Comparison of ENCODE assay signal across 8 cellular contexts in the genomic region with DNA sequence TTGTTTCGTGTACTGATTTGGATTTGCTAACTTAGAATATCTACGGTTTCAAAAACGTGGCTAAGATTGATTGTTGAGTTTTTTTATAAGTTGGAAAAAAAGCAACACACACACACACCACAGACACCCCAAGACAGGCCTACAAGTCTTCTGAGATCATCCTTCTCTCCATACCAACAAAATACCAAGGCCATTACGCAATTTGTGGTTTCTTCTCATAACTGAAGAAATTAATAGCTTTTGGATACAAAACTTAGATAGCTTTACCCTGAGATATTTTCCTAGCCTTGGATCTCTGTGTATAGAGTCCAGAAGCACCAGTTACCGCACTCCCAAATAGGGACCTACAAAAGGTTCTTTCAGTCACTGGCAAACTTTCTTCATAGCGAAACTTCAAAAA.
A peak's percentile ranks its signal among the peaks of the same experiment; 100 is the strongest.
DNase-seq lines count a peak whose midpoint lies in the region; ATAC-seq and TF ChIP-seq lines count a peak whose summit lies in the region.

No MANE protein-coding gene starts in this region.

- H3K9me3 Mint-ChIP-seq in activated T-cell treated with anti-CD3 and anti-CD28 coated beads, Interleukin-2, amount 50 U/mL, for 24 hours, result no peaks in the 10 kb centered on the region
- H3K9me3 Mint-ChIP-seq in immature natural killer cell, result no peaks in the 10 kb centered on the region

- peaks cover 24% of the 10 kb centered on the region for H3K36me3 Mint-ChIP-seq in activated T-cell treated with anti-CD3 and anti-CD28 coated beads, Interleukin-2, amount 50 U/mL, for 24 hours (ENCODE audit: low read depth)
- H3K36me3 Mint-ChIP-seq in immature natural killer cell, result no peaks in the 10 kb centered on the region

- peak overlapping the region; percentile 76 for H3K27ac Mint-ChIP-seq in activated T-cell treated with anti-CD3 and anti-CD28 coated beads, Interleukin-2, amount 50 U/mL, for 24 hours
- peak overlapping the region; percentile 4 to 69 (median 32) for H3K27ac Mint-ChIP-seq in immature natural killer cell

- H3K4me1 ChIP-seq in upper lobe of right lung, result peaks cover 48% of the 10 kb centered on the region

- H3K9me3 ChIP-seq in upper lobe of right lung, result no peaks in the 10 kb centered on the region

- H3K27ac ChIP-seq in upper lobe of right lung, result no peak overlapping the region

- H3K4me3 Mint-ChIP-seq in activated T-cell treated with anti-CD3 and anti-CD28 coated beads, Interleukin-2, amount 50 U/mL, for 24 hours, result no peak overlapping the region
- peak overlapping the region in 1 of 5 donors; percentile 7 for H3K4me3 Mint-ChIP-seq in immature natural killer cell

- peaks cover 81% of the 10 kb centered on the region for H3K4me1 Mint-ChIP-seq in activated T-cell treated with anti-CD3 and anti-CD28 coated beads, Interleukin-2, amount 50 U/mL, for 24 hours (ENCODE audit: low read depth)
- H3K4me1 Mint-ChIP-seq in immature natural killer cell, result peaks cover 77 to 90% of the 10 kb centered on the region in 2 donors

- no peaks in the 10 kb centered on the region for H3K27me3 Mint-ChIP-seq in activated T-cell treated with anti-CD3 and anti-CD28 coated beads, Interleukin-2, amount 50 U/mL, for 24 hours
- peaks cover 0 to 3% (median 0%) of the 10 kb centered on the region in 3 donors for H3K27me3 Mint-ChIP-seq in immature natural killer cell (ENCODE audit: low read depth in 3 of 3)

- ATAC-seq in upper lobe of right lung (peak; percentile 42), GM21447 (IDR thresholded peaks at IDR 0.05; ENCODE audit: unreplicated experiment) (no peak)

- H3K36me3 ChIP-seq in upper lobe of right lung, result no peaks in the 10 kb centered on the region

- TF ChIP-seq CTCF in upper lobe of right lung (IDR thresholded peaks at IDR 0.05), result no peak

- no peak overlapping the region for H3K4me3 ChIP-seq in upper lobe of right lung

- H3K27me3 ChIP-seq in upper lobe of right lung, result no peaks in the 10 kb centered on the region

- no peak for DNase-seq in activated T-cell treated with anti-CD3 and anti-CD28 coated beads, Interleukin-2, amount 50 U/mL, for 24 hours
- no peak for DNase-seq in activated T-cell treated with anti-CD3 and anti-CD28 coated beads, Interleukin-2, amount 50 U/mL, for 48 hours
- DNase-seq in amniotic stem cell (lab: John Stamatoyannopoulos, UW), result peak; percentile 78
- DNase-seq in immature natural killer cell, result peak in 1 of 3 donors; percentile 31
- no peak for DNase-seq in upper lobe of right lung
- no peak for DNase-seq in dermis blood vessel endothelial cell
- no peak for DNase-seq in medulla oblongata (ENCODE audit: extremely low spot score)

- intact Hi-C loops in upper lobe of right lung (cut with DNase I), result no loop called here
